Comparison of ENCODE assay signal across 8 cellular contexts in genomic region chr1:67723620-67724019, GRCh38. TPM values are rescaled to one million over a fixed set of nuclear protein-coding genes. Genes with fewer than 3 reads are reported as not detected.
DNase-seq lines count a peak whose midpoint lies in the region; ATAC-seq and TF ChIP-seq lines count a peak whose summit lies in the region.

No MANE protein-coding gene starts in this region.

- H3K4me1 ChIP-seq in body of pancreas: peaks cover 18% of the 10 kb centered on the region

- H3K36me3 Mint-ChIP-seq in activated naive CD4-positive, alpha-beta T cell treated with anti-CD3 and anti-CD28 coated beads for 36 hours (ENCODE audit: low read depth): no peaks in the 10 kb centered on the region
- no peaks in the 10 kb centered on the region for H3K36me3 Mint-ChIP-seq in activated naive CD4-positive, alpha-beta T cell treated with anti-CD3 and anti-CD28 coated beads, Interleukin-2, amount 10 ng/mL, durations not matched to agents 7 days and 5 days

- CTCF ChIA-PET in activated naive CD4-positive, alpha-beta T cell treated with anti-CD3 and anti-CD28 coated beads for 36 hours (lab: Charles Lee): interaction anchor here (0.9 to 1.4 kb wide), 3 partner anchors 21 to 163 kb away, joined by 3 to 5 read pairs (median 4); no protein-coding TSS in a partner anchor
- CTCF ChIA-PET in activated naive CD4-positive, alpha-beta T cell treated with anti-CD3 and anti-CD28 coated beads, Interleukin-2, amount 10 ng/mL, durations not matched to agents 7 days and 5 days (lab: Charles Lee): no interaction called here

- DNase-seq in activated naive CD4-positive, alpha-beta T cell treated with anti-CD3 and anti-CD28 coated beads for 36 hours: peak; percentile 58
- no peak for DNase-seq in activated naive CD4-positive, alpha-beta T cell treated with anti-CD3 and anti-CD28 coated beads, Interleukin-2, amount 10 ng/mL, durations not matched to agents 7 days and 5 days
- DNase-seq in body of pancreas (no peak), GM13976 (ENCODE audit: low spot score) (no peak), iPS-NIHi11 (ENCODE audit: low spot score) (no peak)
- DNase-seq in stimulated activated CD4-positive, alpha-beta T cell treated with anti-CD3 and anti-CD28 coated beads, Interleukin-2, amount 100 ng/mL, for 24 hours: peak; percentile 10 to 23

- no peaks in the 10 kb centered on the region for H3K9me3 Mint-ChIP-seq in activated naive CD4-positive, alpha-beta T cell treated with anti-CD3 and anti-CD28 coated beads for 36 hours
- H3K9me3 Mint-ChIP-seq in activated naive CD4-positive, alpha-beta T cell treated with anti-CD3 and anti-CD28 coated beads, Interleukin-2, amount 10 ng/mL, durations not matched to agents 7 days and 5 days: no peaks in the 10 kb centered on the region

- H3K4me3 Mint-ChIP-seq in activated naive CD4-positive, alpha-beta T cell treated with anti-CD3 and anti-CD28 coated beads for 36 hours: no peak overlapping the region
- no peak overlapping the region for H3K4me3 Mint-ChIP-seq in activated naive CD4-positive, alpha-beta T cell treated with anti-CD3 and anti-CD28 coated beads, Interleukin-2, amount 10 ng/mL, durations not matched to agents 7 days and 5 days

- ATAC-seq in HG03354 (IDR thresholded peaks at IDR 0.05; ENCODE audit: poor library complexity, severe bottlenecking, unreplicated experiment) (peak; percentile 83), body of pancreas (peak; percentile 47), GM19455 (IDR thresholded peaks at IDR 0.05; ENCODE audit: unreplicated experiment) (no peak)

- in situ Hi-C loops in GM13976 (cut with MboI; ENCODE audit: low sequenced_read_pairs, unreplicated experiment): no loop called here

- H3K4me3 ChIP-seq in body of pancreas: no peak overlapping the region

- no peaks in the 10 kb centered on the region for H3K9me3 ChIP-seq in body of pancreas

- H3K4me1 Mint-ChIP-seq in activated naive CD4-positive, alpha-beta T cell treated with anti-CD3 and anti-CD28 coated beads for 36 hours (ENCODE audit: low read depth): peaks cover 8% of the 10 kb centered on the region
- peaks cover 5% of the 10 kb centered on the region for H3K4me1 Mint-ChIP-seq in activated naive CD4-positive, alpha-beta T cell treated with anti-CD3 and anti-CD28 coated beads, Interleukin-2, amount 10 ng/mL, durations not matched to agents 7 days and 5 days

- TF ChIP-seq CTCF in body of pancreas (IDR thresholded peaks at IDR 0.05) (no peak), GM13976 (IDR thresholded peaks at IDR 0.05; ENCODE audit: borderline replicate concordance, control extremely low read depth, extremely low read depth, insufficient read depth, missing control alignments) (no peak)

- WGBS in body of pancreas, 2 donors: 43% methylated on average over 2 of the region's 2 CpGs

- no peak overlapping the region for H3K27ac Mint-ChIP-seq in activated naive CD4-positive, alpha-beta T cell treated with anti-CD3 and anti-CD28 coated beads for 36 hours
- no peak overlapping the region for H3K27ac Mint-ChIP-seq in activated naive CD4-positive, alpha-beta T cell treated with anti-CD3 and anti-CD28 coated beads, Interleukin-2, amount 10 ng/mL, durations not matched to agents 7 days and 5 days

- intact Hi-C loops in activated naive CD4-positive, alpha-beta T cell treated with anti-CD3 and anti-CD28 coated beads for 36 hours (cut with micrococcal nuclease): loop anchor here (1.0 to 2.0 kb wide), 5 partner anchors 13 to 390 kb away; no protein-coding TSS in a partner anchor
- intact Hi-C loops in body of pancreas (cut with DNase I): no loop called here

- H3K27me3 Mint-ChIP-seq in activated naive CD4-positive, alpha-beta T cell treated with anti-CD3 and anti-CD28 coated beads for 36 hours (ENCODE audit: low read depth): no peaks in the 10 kb centered on the region
- peaks cover 7% of the 10 kb centered on the region for H3K27me3 Mint-ChIP-seq in activated naive CD4-positive, alpha-beta T cell treated with anti-CD3 and anti-CD28 coated beads, Interleukin-2, amount 10 ng/mL, durations not matched to agents 7 days and 5 days

- no peaks in the 10 kb centered on the region for H3K36me3 ChIP-seq in body of pancreas (replicated peaks in 1 of 2; ENCODE audit: insufficient read depth in 1 of 2, low read depth in 2 of 2)

- no peak for TF ChIP-seq POLR2A in body of pancreas (IDR thresholded peaks at IDR 0.05)

- H3K27ac ChIP-seq in body of pancreas: peak overlapping the region in 1 of 4 donors; percentile 43

- no peaks in the 10 kb centered on the region for H3K27me3 ChIP-seq in body of pancreas

RNA-seq across cellular contexts. Expression of gene GADD45A, which starts 38.6 kb away (rescaled TPM):
- 10 to 100 TPM; 47.0 to 48.3 TPM for total RNA-seq in activated naive CD4-positive, alpha-beta T cell treated with anti-CD3 and anti-CD28 coated beads for 36 hours
- 10 to 100 TPM; 18.5 to 28.3 TPM for total RNA-seq in body of pancreas

Comparison
In these comparisons a context has a peak if more than half of its experiments do, and no peak if none do; other contexts are left out.
1. DNase-seq: peak in activated naive CD4-positive, alpha-beta T cell treated with anti-CD3 and anti-CD28 coated beads for 36 hours (single experiment) and stimulated activated CD4-positive, alpha-beta T cell treated with anti-CD3 and anti-CD28 coated beads, Interleukin-2, amount 100 ng/mL, for 24 hours (2 of 2); none in activated naive CD4-positive, alpha-beta T cell treated with anti-CD3 and anti-CD28 coated beads, Interleukin-2, amount 10 ng/mL, durations not matched to agents 7 days and 5 days (single experiment), body of pancreas (0 of 4), GM13976 (single experiment) and iPS-NIHi11 (single experiment).